16 cellular contexts compared by ENCODE assay signal in genomic region chr10:123890246-123890645, GRCh38. TPM values are rescaled to one million over a fixed set of nuclear protein-coding genes. Genes with fewer than 3 reads are reported as not detected.
A peak's percentile ranks its signal among the peaks of the same experiment; 100 is the strongest.
DNase-seq lines count a peak whose midpoint lies in the region; ATAC-seq and TF ChIP-seq lines count a peak whose summit lies in the region.
"Had no signal": no experiment of that assay in that cellular context is flagged by ENCODE, and none has a peak within 500 bp of the region (broad histone marks: within the 10 kb centered on the region; RNA-seq: fewer than 3 reads in every experiment).

No MANE protein-coding gene starts in this region.

- TF ChIP-seq CTCF in WTC11 (IDR thresholded peaks at IDR 0.05) (no peak), foreskin fibroblast (IDR thresholded peaks at IDR 0.05; ENCODE audit: low read depth, low read length) (no peak), psoas muscle (IDR thresholded peaks at IDR 0.05) (no peak)

- H3K9me3 ChIP-seq in psoas muscle, result no peaks in the 10 kb centered on the region

- no peak overlapping the region for H3K27ac Mint-ChIP-seq in WTC11
- H3K27ac Mint-ChIP-seq: CD8-positive, alpha-beta T cell had no signal

- no peak for DNase-seq in WTC11 (ENCODE audit: low spot score)
- DNase-seq in foreskin fibroblast, result peak in 1 of 2 donors; percentile 20
- DNase-seq in psoas muscle, result no peak
- peak; percentile 65 for DNase-seq in ureter (ENCODE audit: low spot score)
- no peak for DNase-seq in NCI-H774 (lab: John Stamatoyannopoulos, UW)
- no peak for DNase-seq in stimulated activated naive CD4-positive, alpha-beta T cell (lab: John Stamatoyannopoulos, UW)
- DNase-seq in middle frontal gyrus (ENCODE audit: extremely low spot score, low spot score), result no peak
- DNase-seq: activated naive CD4-positive, alpha-beta T cell; brain microvascular endothelial cell; CD8-positive, alpha-beta T cell; effector CD8-positive, alpha-beta T cell; NCI-H187; NCI-H524; SW 1271; WERI-Rb-1 had no signal

- POLR2A ChIA-PET in WTC11 (lab: Charles Lee), result interaction anchor here (1.1 kb wide), 1 partner anchor 19 kb away, joined by 3 read pairs; no protein-coding TSS in a partner anchor

- H3K4me3 ChIP-seq in foreskin fibroblast (ENCODE audit: low read depth in 1 of 2, low read length in 2 of 2) (peak overlapping the region; percentile 46 to 55), psoas muscle (peak overlapping the region; percentile 55)

- no peaks in the 10 kb centered on the region for H3K36me3 ChIP-seq in psoas muscle (ENCODE audit: insufficient read depth in 1 of 2, low read depth in 1 of 2)
- H3K36me3 ChIP-seq: brain microvascular endothelial cell, WERI-Rb-1 had no signal

- no peaks in the 10 kb centered on the region for H3K4me1 ChIP-seq in psoas muscle

- 47 to 65% (median 54%) methylated on average over 8 of the region's 8 CpGs for WGBS in psoas muscle, 3 donors

- peaks cover 29% of the 10 kb centered on the region for H3K27me3 Mint-ChIP-seq in WTC11 (ENCODE audit: low read depth)

- ATAC-seq in WTC11 (no peak), psoas muscle (peak in 1 of 4 donors; percentile 22)
- ATAC-seq: CD8-positive, alpha-beta T cell had no signal

- no peaks in the 10 kb centered on the region for H3K9me3 Mint-ChIP-seq in WTC11
- H3K9me3 Mint-ChIP-seq: CD8-positive, alpha-beta T cell; neural crest cell had no signal

- no peak overlapping the region for H3K27ac ChIP-seq in psoas muscle
- H3K27ac ChIP-seq: brain microvascular endothelial cell, WERI-Rb-1 had no signal

- intact Hi-C loops in psoas muscle (cut with DNase I), result no loop called here

- H3K27me3 ChIP-seq in psoas muscle (ENCODE audit: insufficient read depth in 3 of 3, low read length in 2 of 3), result peaks cover 0 to 39% (median 3%) of the 10 kb centered on the region in 3 donors

- CTCF ChIA-PET in WTC11 (lab: Charles Lee), result interaction anchor here (1.2 kb wide), 1 partner anchor 9 kb away, joined by 5 read pairs; no protein-coding TSS in a partner anchor

- H3K4me1 Mint-ChIP-seq in WTC11, result peaks cover 20% of the 10 kb centered on the region

- H3K36me3 Mint-ChIP-seq in WTC11, result no peaks in the 10 kb centered on the region
- H3K36me3 Mint-ChIP-seq: CD8-positive, alpha-beta T cell had no signal

- peak overlapping the region; percentile 68 for H3K4me3 Mint-ChIP-seq in WTC11
- H3K4me3 Mint-ChIP-seq: CD8-positive, alpha-beta T cell; neural crest cell had no signal

TF ChIP-seq in WTC11, 78 proteins besides CTCF, POLR2A, EP300 and RAD21:
- no peak for TF ChIP-seq OVOL2 (CRISPR knock-in tag; IDR thresholded peaks at IDR 0.05; ENCODE audit: borderline replicate concordance)
- TF ChIP-seq ATF1 (CRISPR knock-in tag; IDR thresholded peaks at IDR 0.05), result no peak
- TF ChIP-seq, protein P1, sequence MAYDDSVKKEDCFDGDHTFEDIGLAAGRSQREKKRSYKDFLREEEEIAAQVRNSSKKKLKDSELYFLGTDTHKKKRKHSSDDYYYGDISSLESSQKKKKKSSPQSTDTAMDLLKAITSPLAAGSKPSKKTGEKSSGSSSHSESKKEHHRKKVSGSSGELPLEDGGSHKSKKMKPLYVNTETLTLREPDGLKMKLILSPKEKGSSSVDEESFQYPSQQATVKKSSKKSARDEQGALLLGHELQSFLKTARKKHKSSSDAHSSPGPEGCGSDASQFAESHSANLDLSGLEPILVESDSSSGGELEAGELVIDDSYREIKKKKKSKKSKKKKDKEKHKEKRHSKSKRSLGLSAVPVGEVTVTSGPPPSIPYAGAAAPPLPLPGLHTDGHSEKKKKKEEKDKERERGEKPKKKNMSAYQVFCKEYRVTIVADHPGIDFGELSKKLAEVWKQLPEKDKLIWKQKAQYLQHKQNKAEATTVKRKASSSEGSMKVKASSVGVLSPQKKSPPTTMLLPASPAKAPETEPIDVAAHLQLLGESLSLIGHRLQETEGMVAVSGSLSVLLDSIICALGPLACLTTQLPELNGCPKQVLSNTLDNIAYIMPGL (CRISPR knock-in tag; IDR thresholded peaks at IDR 0.05), result no peak
- no peak for TF ChIP-seq ZBTB21 (CRISPR knock-in tag; IDR thresholded peaks at IDR 0.05; ENCODE audit: borderline replicate concordance)
- TF ChIP-seq KAT7 (CRISPR knock-in tag; IDR thresholded peaks at IDR 0.05; ENCODE audit: borderline replicate concordance), result no peak
- no peak for TF ChIP-seq MYBL2 (CRISPR knock-in tag; IDR thresholded peaks at IDR 0.05)
- TF ChIP-seq, protein P2, sequence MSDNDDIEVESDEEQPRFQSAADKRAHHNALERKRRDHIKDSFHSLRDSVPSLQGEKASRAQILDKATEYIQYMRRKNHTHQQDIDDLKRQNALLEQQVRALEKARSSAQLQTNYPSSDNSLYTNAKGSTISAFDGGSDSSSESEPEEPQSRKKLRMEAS (CRISPR knock-in tag; IDR thresholded peaks at IDR 0.05), result no peak
- no peak for TF ChIP-seq ZNF317 (CRISPR knock-in tag; IDR thresholded peaks at IDR 0.05; ENCODE audit: borderline replicate concordance, low read depth)
- no peak for TF ChIP-seq TEAD1 (CRISPR knock-in tag; IDR thresholded peaks at IDR 0.05)
- TF ChIP-seq ATF3 (CRISPR knock-in tag; conservative IDR thresholded peaks at IDR 0.05), result no peak
- no peak for TF ChIP-seq TP53 (CRISPR knock-in tag; IDR thresholded peaks at IDR 0.05)
- TF ChIP-seq ZMAT4 (CRISPR knock-in tag; IDR thresholded peaks at IDR 0.05), result no peak
- TF ChIP-seq ZNF121 (CRISPR knock-in tag; IDR thresholded peaks at IDR 0.05), result no peak
- no peak for TF ChIP-seq RELA (CRISPR knock-in tag; IDR thresholded peaks at IDR 0.05; ENCODE audit: borderline replicate concordance)
- TF ChIP-seq MXD4 (CRISPR knock-in tag; IDR thresholded peaks at IDR 0.05; ENCODE audit: borderline replicate concordance), result no peak
- TF ChIP-seq, protein P3, sequence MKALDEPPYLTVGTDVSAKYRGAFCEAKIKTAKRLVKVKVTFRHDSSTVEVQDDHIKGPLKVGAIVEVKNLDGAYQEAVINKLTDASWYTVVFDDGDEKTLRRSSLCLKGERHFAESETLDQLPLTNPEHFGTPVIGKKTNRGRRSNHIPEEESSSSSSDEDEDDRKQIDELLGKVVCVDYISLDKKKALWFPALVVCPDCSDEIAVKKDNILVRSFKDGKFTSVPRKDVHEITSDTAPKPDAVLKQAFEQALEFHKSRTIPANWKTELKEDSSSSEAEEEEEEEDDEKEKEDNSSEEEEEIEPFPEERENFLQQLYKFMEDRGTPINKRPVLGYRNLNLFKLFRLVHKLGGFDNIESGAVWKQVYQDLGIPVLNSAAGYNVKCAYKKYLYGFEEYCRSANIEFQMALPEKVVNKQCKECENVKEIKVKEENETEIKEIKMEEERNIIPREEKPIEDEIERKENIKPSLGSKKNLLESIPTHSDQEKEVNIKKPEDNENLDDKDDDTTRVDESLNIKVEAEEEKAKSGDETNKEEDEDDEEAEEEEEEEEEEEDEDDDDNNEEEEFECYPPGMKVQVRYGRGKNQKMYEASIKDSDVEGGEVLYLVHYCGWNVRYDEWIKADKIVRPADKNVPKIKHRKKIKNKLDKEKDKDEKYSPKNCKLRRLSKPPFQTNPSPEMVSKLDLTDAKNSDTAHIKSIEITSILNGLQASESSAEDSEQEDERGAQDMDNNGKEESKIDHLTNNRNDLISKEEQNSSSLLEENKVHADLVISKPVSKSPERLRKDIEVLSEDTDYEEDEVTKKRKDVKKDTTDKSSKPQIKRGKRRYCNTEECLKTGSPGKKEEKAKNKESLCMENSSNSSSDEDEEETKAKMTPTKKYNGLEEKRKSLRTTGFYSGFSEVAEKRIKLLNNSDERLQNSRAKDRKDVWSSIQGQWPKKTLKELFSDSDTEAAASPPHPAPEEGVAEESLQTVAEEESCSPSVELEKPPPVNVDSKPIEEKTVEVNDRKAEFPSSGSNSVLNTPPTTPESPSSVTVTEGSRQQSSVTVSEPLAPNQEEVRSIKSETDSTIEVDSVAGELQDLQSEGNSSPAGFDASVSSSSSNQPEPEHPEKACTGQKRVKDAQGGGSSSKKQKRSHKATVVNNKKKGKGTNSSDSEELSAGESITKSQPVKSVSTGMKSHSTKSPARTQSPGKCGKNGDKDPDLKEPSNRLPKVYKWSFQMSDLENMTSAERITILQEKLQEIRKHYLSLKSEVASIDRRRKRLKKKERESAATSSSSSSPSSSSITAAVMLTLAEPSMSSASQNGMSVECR (CRISPR knock-in tag; IDR thresholded peaks at IDR 0.05; ENCODE audit: borderline replicate concordance), result no peak
- no peak for TF ChIP-seq GTF2I (CRISPR knock-in tag; conservative IDR thresholded peaks at IDR 0.05)
- no peak for TF ChIP-seq FOXP4 (CRISPR knock-in tag; IDR thresholded peaks at IDR 0.05)
- TF ChIP-seq IRF2 (CRISPR knock-in tag; IDR thresholded peaks at IDR 0.05; ENCODE audit: borderline replicate concordance, low read depth), result no peak

RNA-seq across cellular contexts. Expression of gene CPXM2, which starts 1.4 kb away (rescaled TPM):
- total RNA-seq in WTC11 (2021) (3.4 to 4.8 TPM (median 4.7 TPM) in 3 replicates), psoas muscle (1 to 10 TPM; 1.1 to 5.2 (median 2.5) TPM), ureter (23.6 TPM)
- 1 to 10 TPM in 1 of 3 donors, under 1 TPM in 2; 0.78 to 1.4 (median 0.83) TPM for polyA plus RNA-seq in psoas muscle
- total RNA-seq: CD8-positive, alpha-beta T cell; neural crest cell had no signal
